ENCODE assay signal across 9 cellular contexts in genomic region chr5:134127376-134127861, GRCh38. TPM values are rescaled to one million over a fixed set of nuclear protein-coding genes. Genes with fewer than 3 reads are reported as not detected.
DNase-seq lines count a peak whose midpoint lies in the region; ATAC-seq lines count a peak whose summit lies in the region.
"Had no signal": no experiment of that assay in that cellular context is flagged by ENCODE, and none has a peak within 500 bp of the region (broad histone marks: within the 10 kb centered on the region; RNA-seq: fewer than 3 reads in every experiment).

No MANE protein-coding gene starts in this region.

- peak; percentile 67 for DNase-seq in G401 (ENCODE audit: low spot score)
- peak; percentile 47 for DNase-seq in activated naive CD4-positive, alpha-beta T cell treated with anti-CD3 and anti-CD28 coated beads, Interleukin-2, amount 10 ng/mL, durations not matched to agents 7 days and 5 days
- peak; percentile 69 for DNase-seq in kidney tubule cell (ENCODE audit: low spot score)
- no peak for DNase-seq in sciatic nerve (ENCODE audit: low spot score)
- DNase-seq in CD1c-positive myeloid dendritic cell (ENCODE audit: extremely low spot score) = no peak
- DNase-seq: cerebellar nuclear complex had no signal

- CTCF ChIA-PET in activated naive CD4-positive, alpha-beta T cell treated with anti-CD3 and anti-CD28 coated beads, Interleukin-2, amount 10 ng/mL, durations not matched to agents 7 days and 5 days (lab: Charles Lee) = interaction anchor here (0.8 to 0.9 kb wide), 2 partner anchors 59 to 87 kb away, joined by 4 to 5 read pairs; no protein-coding TSS in a partner anchor

- intact Hi-C loops in sciatic nerve (cut with DNase I) = no loop called here

- peaks cover 6% of the 10 kb centered on the region for H3K27me3 Mint-ChIP-seq in activated naive CD4-positive, alpha-beta T cell treated with anti-CD3 and anti-CD28 coated beads, Interleukin-2, amount 10 ng/mL, durations not matched to agents 7 days and 5 days

- peaks cover 100% of the 10 kb centered on the region for H3K4me1 Mint-ChIP-seq in activated naive CD4-positive, alpha-beta T cell treated with anti-CD3 and anti-CD28 coated beads, Interleukin-2, amount 10 ng/mL, durations not matched to agents 7 days and 5 days

- H3K4me3 Mint-ChIP-seq in activated naive CD4-positive, alpha-beta T cell treated with anti-CD3 and anti-CD28 coated beads, Interleukin-2, amount 10 ng/mL, durations not matched to agents 7 days and 5 days = peak overlapping the region; percentile 79

- ATAC-seq in HG02678 (IDR thresholded peaks at IDR 0.05; ENCODE audit: unreplicated experiment) = peak; percentile 57
- no peak for ATAC-seq in sciatic nerve
- ATAC-seq in GM21737 (IDR thresholded peaks at IDR 0.05; ENCODE audit: unreplicated experiment) = no peak
- ATAC-seq in HG03045 (IDR thresholded peaks at IDR 0.05; ENCODE audit: unreplicated experiment) = no peak

- peak overlapping the region; percentile 95 for H3K27ac Mint-ChIP-seq in activated naive CD4-positive, alpha-beta T cell treated with anti-CD3 and anti-CD28 coated beads, Interleukin-2, amount 10 ng/mL, durations not matched to agents 7 days and 5 days

- in situ Hi-C loops in G401 (cut with HindIII; ENCODE audit: low sequenced_read_pairs) = loop anchor here (5.0 kb wide), 1 partner anchor 75 kb away; no protein-coding TSS in a partner anchor

- peaks cover 89% of the 10 kb centered on the region for H3K36me3 Mint-ChIP-seq in activated naive CD4-positive, alpha-beta T cell treated with anti-CD3 and anti-CD28 coated beads, Interleukin-2, amount 10 ng/mL, durations not matched to agents 7 days and 5 days

- no peaks in the 10 kb centered on the region for H3K9me3 Mint-ChIP-seq in activated naive CD4-positive, alpha-beta T cell treated with anti-CD3 and anti-CD28 coated beads, Interleukin-2, amount 10 ng/mL, durations not matched to agents 7 days and 5 days

RNA-seq across cellular contexts. Expression of gene TCF7, which starts 12.9 kb away (rescaled TPM):
- total RNA-seq in G401 (2014; rRNA removed; shearing (Covaris generic)) = 5.0 and 11.1 TPM in 2 replicates
- 8.5 TPM for total RNA-seq in sciatic nerve

RNA-seq across cellular contexts. Expression of gene SKP1, which starts 49.3 kb away (rescaled TPM):
- total RNA-seq in G401 (2014; rRNA removed; shearing (Covaris generic)) = 396 and 436 TPM in 2 replicates
- 295 TPM for total RNA-seq in sciatic nerve

Comparison
In these comparisons a context has a peak if more than half of its experiments do, and no peak if none do; other contexts are left out.
1. DNase-seq: peak in G401 (single experiment), activated naive CD4-positive, alpha-beta T cell treated with anti-CD3 and anti-CD28 coated beads, Interleukin-2, amount 10 ng/mL, durations not matched to agents 7 days and 5 days (single experiment) and kidney tubule cell (single experiment); none in sciatic nerve (single experiment) and CD1c-positive myeloid dendritic cell (single experiment).